1 cellular context compared by ENCODE assay signal in the genomic region with DNA sequence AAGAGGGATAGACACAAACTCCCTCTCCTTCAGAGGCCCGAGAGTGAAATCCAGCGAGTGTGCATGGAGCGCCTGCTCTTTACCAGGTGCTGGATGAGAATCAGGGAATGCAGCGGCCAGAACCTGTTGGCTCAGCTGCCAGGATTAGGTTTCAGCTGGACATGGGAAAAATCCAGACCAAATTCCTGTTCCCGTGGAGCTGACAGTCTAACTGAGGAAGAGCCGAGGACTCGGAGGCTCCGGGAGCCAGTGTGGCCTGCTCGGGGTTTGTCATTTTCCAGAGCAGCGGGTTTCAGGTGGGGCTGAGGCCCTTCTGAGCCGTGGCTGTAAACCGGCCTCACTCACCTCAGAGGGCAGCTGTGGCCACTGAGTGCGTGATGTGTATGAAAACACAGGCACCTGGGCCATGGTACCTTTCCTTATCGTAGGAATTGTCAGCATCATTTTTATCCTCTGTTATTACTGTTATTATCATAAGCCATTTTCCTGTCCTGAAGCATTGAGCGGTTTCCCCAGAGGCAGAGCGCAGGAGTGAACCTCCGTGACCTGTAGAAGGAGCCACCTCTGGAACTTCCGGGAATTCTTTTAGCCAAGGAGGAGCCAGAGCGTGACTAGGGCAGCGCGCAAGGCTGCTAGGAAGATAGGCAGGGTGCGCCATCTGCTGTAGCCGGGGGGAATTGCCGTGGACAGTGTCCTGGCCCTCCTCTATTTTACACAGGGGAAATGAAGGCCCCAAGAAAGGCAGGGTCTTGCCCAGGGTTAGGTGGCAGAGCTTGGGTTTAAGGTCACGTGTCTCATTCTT.
TF ChIP-seq lines count a peak whose summit lies in the region.

No MANE protein-coding gene starts in this region.

TF ChIP-seq in H1, 55 proteins besides CTCF, POLR2A, EP300 and RAD21:
- TF ChIP-seq, protein P1, sequence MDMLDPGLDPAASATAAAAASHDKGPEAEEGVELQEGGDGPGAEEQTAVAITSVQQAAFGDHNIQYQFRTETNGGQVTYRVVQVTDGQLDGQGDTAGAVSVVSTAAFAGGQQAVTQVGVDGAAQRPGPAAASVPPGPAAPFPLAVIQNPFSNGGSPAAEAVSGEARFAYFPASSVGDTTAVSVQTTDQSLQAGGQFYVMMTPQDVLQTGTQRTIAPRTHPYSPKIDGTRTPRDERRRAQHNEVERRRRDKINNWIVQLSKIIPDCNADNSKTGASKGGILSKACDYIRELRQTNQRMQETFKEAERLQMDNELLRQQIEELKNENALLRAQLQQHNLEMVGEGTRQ (IDR thresholded peaks at IDR 0.05; ENCODE audit: low read length), result 0 out of 2 replicates have a peak, but pooled peaks have one; percentile 23
- no peak for TF ChIP-seq HDAC6 (IDR thresholded peaks at IDR 0.05; ENCODE audit: low read depth, low read length)
- no peak for TF ChIP-seq HDAC2 (IDR thresholded peaks at IDR 0.05; ENCODE audit: borderline replicate concordance in 1 of 2, low read depth in 2 of 2, low read length in 2 of 2)
- no peak for TF ChIP-seq POU5F1 (IDR thresholded peaks at IDR 0.05; ENCODE audit: low read depth, low read length)
- TF ChIP-seq SIN3A (conservative IDR thresholded peaks at IDR 0.05 in 1 of 2, IDR thresholded peaks at IDR 0.05 in 1 of 2; ENCODE audit: low read depth in 1 of 2, low read length in 2 of 2), result peak in 1 of 2 experiments; percentile 57; a peak in 1 of 4 replicates
- TF ChIP-seq BACH1 (IDR thresholded peaks at IDR 0.05; ENCODE audit: low read length), result peak; percentile 61; the same call in 1 of the 2 replicates
- TF ChIP-seq RNF2 (IDR thresholded peaks at IDR 0.05; ENCODE audit: borderline replicate concordance, low read depth, low read length, missing control alignments, poor library complexity, severe bottlenecking), result no peak
- TF ChIP-seq CREB1 (IDR thresholded peaks at IDR 0.05), result 0 out of 2 replicates have a peak, but pooled peaks have one; percentile 30
- no peak for TF ChIP-seq KDM1A (IDR thresholded peaks at IDR 0.05; ENCODE audit: borderline replicate concordance, low read length)
- no peak for TF ChIP-seq SIRT6 (IDR thresholded peaks at IDR 0.05; ENCODE audit: low read length)
- TF ChIP-seq, protein P2, sequence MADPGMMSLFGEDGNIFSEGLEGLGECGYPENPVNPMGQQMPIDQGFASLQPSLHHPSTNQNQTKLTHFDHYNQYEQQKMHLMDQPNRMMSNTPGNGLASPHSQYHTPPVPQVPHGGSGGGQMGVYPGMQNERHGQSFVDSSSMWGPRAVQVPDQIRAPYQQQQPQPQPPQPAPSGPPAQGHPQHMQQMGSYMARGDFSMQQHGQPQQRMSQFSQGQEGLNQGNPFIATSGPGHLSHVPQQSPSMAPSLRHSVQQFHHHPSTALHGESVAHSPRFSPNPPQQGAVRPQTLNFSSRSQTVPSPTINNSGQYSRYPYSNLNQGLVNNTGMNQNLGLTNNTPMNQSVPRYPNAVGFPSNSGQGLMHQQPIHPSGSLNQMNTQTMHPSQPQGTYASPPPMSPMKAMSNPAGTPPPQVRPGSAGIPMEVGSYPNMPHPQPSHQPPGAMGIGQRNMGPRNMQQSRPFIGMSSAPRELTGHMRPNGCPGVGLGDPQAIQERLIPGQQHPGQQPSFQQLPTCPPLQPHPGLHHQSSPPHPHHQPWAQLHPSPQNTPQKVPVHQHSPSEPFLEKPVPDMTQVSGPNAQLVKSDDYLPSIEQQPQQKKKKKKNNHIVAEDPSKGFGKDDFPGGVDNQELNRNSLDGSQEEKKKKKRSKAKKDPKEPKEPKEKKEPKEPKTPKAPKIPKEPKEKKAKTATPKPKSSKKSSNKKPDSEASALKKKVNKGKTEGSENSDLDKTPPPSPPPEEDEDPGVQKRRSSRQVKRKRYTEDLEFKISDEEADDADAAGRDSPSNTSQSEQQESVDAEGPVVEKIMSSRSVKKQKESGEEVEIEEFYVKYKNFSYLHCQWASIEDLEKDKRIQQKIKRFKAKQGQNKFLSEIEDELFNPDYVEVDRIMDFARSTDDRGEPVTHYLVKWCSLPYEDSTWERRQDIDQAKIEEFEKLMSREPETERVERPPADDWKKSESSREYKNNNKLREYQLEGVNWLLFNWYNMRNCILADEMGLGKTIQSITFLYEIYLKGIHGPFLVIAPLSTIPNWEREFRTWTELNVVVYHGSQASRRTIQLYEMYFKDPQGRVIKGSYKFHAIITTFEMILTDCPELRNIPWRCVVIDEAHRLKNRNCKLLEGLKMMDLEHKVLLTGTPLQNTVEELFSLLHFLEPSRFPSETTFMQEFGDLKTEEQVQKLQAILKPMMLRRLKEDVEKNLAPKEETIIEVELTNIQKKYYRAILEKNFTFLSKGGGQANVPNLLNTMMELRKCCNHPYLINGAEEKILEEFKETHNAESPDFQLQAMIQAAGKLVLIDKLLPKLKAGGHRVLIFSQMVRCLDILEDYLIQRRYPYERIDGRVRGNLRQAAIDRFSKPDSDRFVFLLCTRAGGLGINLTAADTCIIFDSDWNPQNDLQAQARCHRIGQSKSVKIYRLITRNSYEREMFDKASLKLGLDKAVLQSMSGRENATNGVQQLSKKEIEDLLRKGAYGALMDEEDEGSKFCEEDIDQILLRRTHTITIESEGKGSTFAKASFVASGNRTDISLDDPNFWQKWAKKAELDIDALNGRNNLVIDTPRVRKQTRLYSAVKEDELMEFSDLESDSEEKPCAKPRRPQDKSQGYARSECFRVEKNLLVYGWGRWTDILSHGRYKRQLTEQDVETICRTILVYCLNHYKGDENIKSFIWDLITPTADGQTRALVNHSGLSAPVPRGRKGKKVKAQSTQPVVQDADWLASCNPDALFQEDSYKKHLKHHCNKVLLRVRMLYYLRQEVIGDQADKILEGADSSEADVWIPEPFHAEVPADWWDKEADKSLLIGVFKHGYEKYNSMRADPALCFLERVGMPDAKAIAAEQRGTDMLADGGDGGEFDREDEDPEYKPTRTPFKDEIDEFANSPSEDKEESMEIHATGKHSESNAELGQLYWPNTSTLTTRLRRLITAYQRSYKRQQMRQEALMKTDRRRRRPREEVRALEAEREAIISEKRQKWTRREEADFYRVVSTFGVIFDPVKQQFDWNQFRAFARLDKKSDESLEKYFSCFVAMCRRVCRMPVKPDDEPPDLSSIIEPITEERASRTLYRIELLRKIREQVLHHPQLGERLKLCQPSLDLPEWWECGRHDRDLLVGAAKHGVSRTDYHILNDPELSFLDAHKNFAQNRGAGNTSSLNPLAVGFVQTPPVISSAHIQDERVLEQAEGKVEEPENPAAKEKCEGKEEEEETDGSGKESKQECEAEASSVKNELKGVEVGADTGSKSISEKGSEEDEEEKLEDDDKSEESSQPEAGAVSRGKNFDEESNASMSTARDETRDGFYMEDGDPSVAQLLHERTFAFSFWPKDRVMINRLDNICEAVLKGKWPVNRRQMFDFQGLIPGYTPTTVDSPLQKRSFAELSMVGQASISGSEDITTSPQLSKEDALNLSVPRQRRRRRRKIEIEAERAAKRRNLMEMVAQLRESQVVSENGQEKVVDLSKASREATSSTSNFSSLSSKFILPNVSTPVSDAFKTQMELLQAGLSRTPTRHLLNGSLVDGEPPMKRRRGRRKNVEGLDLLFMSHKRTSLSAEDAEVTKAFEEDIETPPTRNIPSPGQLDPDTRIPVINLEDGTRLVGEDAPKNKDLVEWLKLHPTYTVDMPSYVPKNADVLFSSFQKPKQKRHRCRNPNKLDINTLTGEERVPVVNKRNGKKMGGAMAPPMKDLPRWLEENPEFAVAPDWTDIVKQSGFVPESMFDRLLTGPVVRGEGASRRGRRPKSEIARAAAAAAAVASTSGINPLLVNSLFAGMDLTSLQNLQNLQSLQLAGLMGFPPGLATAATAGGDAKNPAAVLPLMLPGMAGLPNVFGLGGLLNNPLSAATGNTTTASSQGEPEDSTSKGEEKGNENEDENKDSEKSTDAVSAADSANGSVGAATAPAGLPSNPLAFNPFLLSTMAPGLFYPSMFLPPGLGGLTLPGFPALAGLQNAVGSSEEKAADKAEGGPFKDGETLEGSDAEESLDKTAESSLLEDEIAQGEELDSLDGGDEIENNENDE (IDR thresholded peaks at IDR 0.05; ENCODE audit: insufficient replicate concordance, low read length), result no peak
